In the genomic region with DNA sequence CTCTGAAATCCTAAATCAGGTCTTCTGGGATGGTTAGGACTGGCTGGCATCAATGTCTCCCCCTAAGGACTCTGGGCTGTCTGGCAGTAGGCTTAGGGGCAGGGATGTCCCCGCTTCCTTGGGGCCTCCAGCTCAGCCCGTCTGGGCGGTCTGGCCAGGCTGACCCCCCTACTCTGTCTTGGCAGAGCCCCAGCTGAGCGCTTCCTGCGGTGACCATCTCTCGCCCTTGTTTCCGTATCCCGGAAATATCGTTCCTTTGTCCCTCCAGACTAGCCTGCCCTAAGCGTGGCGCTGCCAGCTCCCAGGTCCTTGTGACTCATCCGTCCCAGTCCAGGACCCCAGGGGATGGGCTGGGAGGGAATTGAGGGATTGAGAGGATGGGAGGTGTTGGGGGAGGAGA, we compare ENCODE assay signal across 8 cellular contexts. TPM values are rescaled to one million over a fixed set of nuclear protein-coding genes. Genes with fewer than 3 reads are reported as not detected.
DNase-seq lines count a peak whose midpoint lies in the region; ATAC-seq and TF ChIP-seq lines count a peak whose summit lies in the region.

No MANE protein-coding gene starts in this region.

- intact Hi-C loops in psoas muscle (cut with DNase I) = loop anchor here (5.0 kb wide), 1 partner anchor 119 kb away; no protein-coding TSS in a partner anchor

- H3K27ac ChIP-seq in psoas muscle = peak overlapping the region; percentile 65

- H3K9me3 ChIP-seq in psoas muscle = no peaks in the 10 kb centered on the region

- no peak overlapping the region for H3K4me3 ChIP-seq in psoas muscle

- H3K27me3 ChIP-seq in psoas muscle (ENCODE audit: insufficient read depth in 3 of 3, low read length in 2 of 3) = no peaks in the 10 kb centered on the region

- WGBS in psoas muscle, 3 donors = 6 to 12% (median 9%) methylated on average over 12 of the region's 12 CpGs

- peak; percentile 76 for DNase-seq in EL
- DNase-seq in SHP77 treated with DMSO at 0.1 percent for 48 hours (lab: John Stamatoyannopoulos, UW) = peak; percentile 33
- peak; percentile 62 for DNase-seq in foreskin melanocyte
- peak; percentile 77 to 85 for DNase-seq in psoas muscle
- no peak for DNase-seq in occipital lobe (lab: John Stamatoyannopoulos, UW)
- DNase-seq in GF-D8 (lab: John Stamatoyannopoulos, UW) = no peak
- no peak for DNase-seq in SK-N-DZ (ENCODE audit: low spot score)
- no peak for DNase-seq in T-helper 9 cell

- no peak for TF ChIP-seq CTCF in psoas muscle (IDR thresholded peaks at IDR 0.05)

- ATAC-seq in psoas muscle = peak; percentile 29 to 64 (median 46)

- peaks cover 0 to 3% of the 10 kb centered on the region in 2 donors for H3K36me3 ChIP-seq in psoas muscle (ENCODE audit: insufficient read depth in 1 of 2, low read depth in 1 of 2)

- H3K4me1 ChIP-seq in psoas muscle = peaks cover 26% of the 10 kb centered on the region

RNA-seq across cellular contexts. Expression of a gene that starts 11.3 kb away (rescaled TPM):
- total RNA-seq in psoas muscle (10 to 100 TPM in 3 of 4 donors, 1 to 10 TPM in 1; 9.6 to 11.0 (median 10.5) TPM), occipital lobe (23.2 TPM)
- polyA plus RNA-seq in psoas muscle = 10 to 100 TPM in 1 of 3 donors, 1 to 10 TPM in 2; 6.2 to 16.5 (median 8.8) TPM
- 66.6 and 71.1 TPM in 2 replicates for polyA plus RNA-seq in SK-N-DZ (2014; cell fraction: cytosol; rRNA removed)
- polyA plus RNA-seq in SK-N-DZ (2014; cell fraction: nucleus; rRNA removed) = 107 and 148 TPM in 2 replicates

RNA-seq across cellular contexts. Expression of a gene that starts 14.0 kb away (rescaled TPM):
- total RNA-seq in psoas muscle = 10 to 100 TPM; 11.8 to 14.3 (median 12.9) TPM
- 10 to 100 TPM in 1 of 3 donors, 1 to 10 TPM in 2; 1.5 to 13.0 (median 4.3) TPM for polyA plus RNA-seq in psoas muscle
- total RNA-seq in occipital lobe = 29.6 TPM
- polyA plus RNA-seq in SK-N-DZ (2014; cell fraction: cytosol; rRNA removed) = 9.5 and 13.7 TPM in 2 replicates
- 36.9 and 54.0 TPM in 2 replicates for polyA plus RNA-seq in SK-N-DZ (2014; cell fraction: nucleus; rRNA removed)

RNA-seq across cellular contexts. Expression of a gene that starts 28.4 kb away (rescaled TPM):
- 10 to 100 TPM; 16.0 to 23.7 (median 16.3) TPM for total RNA-seq in psoas muscle
- 10 to 100 TPM in 2 of 3 donors, 1 to 10 TPM in 1; 6.5 to 46.0 (median 14.5) TPM for polyA plus RNA-seq in psoas muscle
- 0.94 TPM for total RNA-seq in occipital lobe
- polyA plus RNA-seq in SK-N-DZ (2014; cell fraction: cytosol; rRNA removed) = not detected in 2 replicates
- polyA plus RNA-seq in SK-N-DZ (2014; cell fraction: nucleus; rRNA removed) = not detected in 2 replicates

RNA-seq across cellular contexts. Expression of a gene that starts 39.3 kb away (rescaled TPM):
- total RNA-seq in psoas muscle (10 to 100 TPM; 21.5 to 35.4 (median 27.9) TPM), occipital lobe (10.0 TPM)
- polyA plus RNA-seq in psoas muscle = 10 to 100 TPM; 47.2 to 90.4 (median 75.0) TPM
- 44.1 and 49.6 TPM in 2 replicates for polyA plus RNA-seq in SK-N-DZ (2014; cell fraction: cytosol; rRNA removed)
- polyA plus RNA-seq in SK-N-DZ (2014; cell fraction: nucleus; rRNA removed) = 23.0 and 29.2 TPM in 2 replicates

RNA-seq across cellular contexts. Expression of a gene that starts 43.0 kb away (rescaled TPM):
- total RNA-seq in psoas muscle = 100 to 1,000 TPM; 105 to 217 (median 139) TPM
- 100 to 1,000 TPM; 330 to 558 (median 365) TPM for polyA plus RNA-seq in psoas muscle
- total RNA-seq in occipital lobe = 9.0 TPM
- 73.2 and 107 TPM in 2 replicates for polyA plus RNA-seq in SK-N-DZ (2014; cell fraction: cytosol; rRNA removed)
- polyA plus RNA-seq in SK-N-DZ (2014; cell fraction: nucleus; rRNA removed) = 61.5 and 94.1 TPM in 2 replicates

Comparison
In these comparisons a context has a peak if more than half of its experiments do, and no peak if none do; other contexts are left out.
1. DNase-seq: peak in EL (single experiment), SHP77 treated with DMSO at 0.1 percent for 48 hours (single experiment), foreskin melanocyte (single experiment) and psoas muscle (2 of 2); none in occipital lobe (single experiment), GF-D8 (single experiment), SK-N-DZ (single experiment) and T-helper 9 cell (single experiment).